In the genomic region with DNA sequence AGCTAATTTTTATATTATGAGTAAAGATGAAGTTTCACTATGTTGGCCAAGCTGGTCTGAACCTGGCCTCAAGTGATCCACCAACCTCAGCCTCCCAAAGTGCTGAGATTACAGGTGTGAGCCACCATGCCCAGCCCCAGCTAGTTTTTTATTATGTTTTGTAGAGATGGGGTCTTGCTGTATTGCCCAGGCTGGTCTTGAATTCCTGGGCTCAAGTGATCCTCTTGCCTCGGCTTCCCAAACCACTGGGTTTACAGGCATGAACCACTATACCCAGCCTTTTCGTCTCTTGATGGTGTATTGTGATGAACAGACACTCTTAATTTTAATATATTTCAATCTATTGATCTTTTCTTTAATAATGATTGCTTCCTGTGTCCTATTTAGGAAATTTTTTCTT, we compare ENCODE assay signal across 42 cellular contexts. TPM values are rescaled to one million over a fixed set of nuclear protein-coding genes. Genes with fewer than 3 reads are reported as not detected.
"Had no signal": no experiment of that assay in that cellular context is flagged by ENCODE, and none has a peak within 500 bp of the region (broad histone marks: within the 10 kb centered on the region; RNA-seq: fewer than 3 reads in every experiment).

No MANE protein-coding gene starts in this region.

- H3K36me3 ChIP-seq: adrenal gland, ascending aorta, brain microvascular endothelial cell, breast epithelium, cardiac muscle cell had no signal

- H3K27me3 ChIP-seq: adrenal gland, ascending aorta, body of pancreas, brain microvascular endothelial cell, breast epithelium, cardiac muscle cell had no signal

- H3K4me1 ChIP-seq: adrenal gland, ascending aorta, breast epithelium had no signal

- H3K36me3 Mint-ChIP-seq: brain had no signal

- H3K4me3 ChIP-seq: adrenal gland, ascending aorta, body of pancreas, breast epithelium, cardiac muscle cell had no signal

- H3K27ac Mint-ChIP-seq: activated naive CD4-positive, alpha-beta T cell treated with anti-CD3 and anti-CD28 coated beads for 36 hours; activated naive CD4-positive, alpha-beta T cell treated with anti-CD3 and anti-CD28 coated beads, Interleukin-2, amount 10 ng/mL, durations not matched to agents 7 days and 5 days; activated naive CD4-positive, alpha-beta T cell treated with anti-CD3 and anti-CD28 coated beads, Interleukin-2, amount 50 U/mL, for 24 hours; activated naive CD4-positive, alpha-beta T cell treated with anti-CD3 and anti-CD28 coated beads, Interleukin-2, amount 50 U/mL, for 72 hours; activated naive CD8-positive, alpha-beta T cell; activated naive CD8-positive, alpha-beta T cell treated with anti-CD3 and anti-CD28 coated beads for 36 hours; activated naive CD8-positive, alpha-beta T cell treated with anti-CD3 and anti-CD28 coated beads, Interleukin-2, amount 10 ng/mL, durations not matched to agents 7 days and 5 days; activated naive CD8-positive, alpha-beta T cell treated with anti-CD3 and anti-CD28 coated beads, Interleukin-2, amount 50 U/mL, for 24 hours; activated T-cell treated with anti-CD3 and anti-CD28 coated beads, Interleukin-2, amount 50 U/mL, for 72 hours; activated T-helper 1 cell treated with anti-CD3 and anti-CD28 coated beads, Interleukin-12 subunit alpha, Interleukin-12 subunit beta, Interleukin-2, Interleukin-4 antibody, amounts not matched to agents 30 ng/mL and 10 ng/mL and 1 ng/mL, durations not matched to agents 14 hours and 24 hours and 36 hours; activated T-helper 17 cell treated with anti-CD3 and anti-CD28 coated beads, Interleukin-2, amount 50 U/mL, for 72 hours; activated T-helper 2 cell treated with anti-CD3 and anti-CD28 coated beads, Interferon-gamma antibody, Interleukin-2, Interleukin-4, amounts not matched to agents 10 μg/mL and 5 μg/mL and 100 μg/mL, durations not matched to agents 14 hours and 24 hours and 36 hours; brain had no signal

- H3K27ac ChIP-seq: adrenal gland, ascending aorta, body of pancreas, brain microvascular endothelial cell, breast epithelium, cardiac muscle cell had no signal

- ATAC-seq: activated naive CD4-positive, alpha-beta T cell treated with anti-CD3 and anti-CD28 coated beads, Interleukin-2, amount 50 U/mL, for 72 hours; activated naive CD8-positive, alpha-beta T cell treated with anti-CD3 and anti-CD28 coated beads, Interleukin-2, amount 50 U/mL, for 24 hours; activated T-cell treated with anti-CD3 and anti-CD28 coated beads, Interleukin-2, amount 50 U/mL, for 4 hours; activated T-cell treated with anti-CD3 and anti-CD28 coated beads, Interleukin-2, amount 50 U/mL, for 72 hours; activated T-helper 17 cell treated with anti-CD3 and anti-CD28 coated beads, Interleukin-2, amount 50 U/mL, for 72 hours; body of pancreas had no signal

- DNase-seq: activated effector memory CD4-positive, alpha-beta T cell treated with anti-CD3 and anti-CD28 coated beads, Interleukin-2, amount 50 U/mL, for 16 hours; activated effector memory CD4-positive, alpha-beta T cell treated with Interleukin-2 at 50 U/mL for 16 hours; activated gamma-delta T cell; activated gamma-delta T cell treated with Interleukin-2 at 50 U/mL for 16 hours; activated naive CD4-positive, alpha-beta T cell; activated naive CD4-positive, alpha-beta T cell treated with anti-CD3 and anti-CD28 coated beads for 36 hours; activated naive CD4-positive, alpha-beta T cell treated with anti-CD3 and anti-CD28 coated beads, Interleukin-2, amount 10 ng/mL, durations not matched to agents 7 days and 5 days; activated naive CD4-positive, alpha-beta T cell treated with anti-CD3 and anti-CD28 coated beads, Interleukin-2, amount 50 U/mL, for 16 hours; activated naive CD4-positive, alpha-beta T cell treated with Interleukin-2 at 50 U/mL for 16 hours; activated naive CD8-positive, alpha-beta T cell treated with anti-CD3 and anti-CD28 coated beads for 36 hours; activated naive CD8-positive, alpha-beta T cell treated with anti-CD3 and anti-CD28 coated beads, Interleukin-2, amount 10 ng/mL, durations not matched to agents 7 days and 5 days; activated naive CD8-positive, alpha-beta T cell treated with anti-CD3 and anti-CD28 coated beads, Interleukin-2, amount 50 U/mL, for 24 hours; activated T-cell treated with anti-CD3 and anti-CD28 coated beads, Interleukin-2, amount 50 U/mL, for 1 hour; activated T-cell treated with anti-CD3 and anti-CD28 coated beads, Interleukin-2, amount 50 U/mL, for 4 hours; activated T-cell treated with anti-CD3 and anti-CD28 coated beads, Interleukin-2, amount 50 U/mL, for 48 hours; activated T-cell treated with anti-CD3 and anti-CD28 coated beads, Interleukin-2, amount 50 U/mL, for 72 hours; adrenal gland; amniotic stem cell; amygdala; anterior cingulate cortex; aorta; body of pancreas; brain microvascular endothelial cell; caudate nucleus; central memory CD4-positive, alpha-beta T cell; cerebellar nuclear complex had no signal

- H3K9me3 Mint-ChIP-seq: activated naive CD4-positive, alpha-beta T cell treated with anti-CD3 and anti-CD28 coated beads for 36 hours; activated naive CD4-positive, alpha-beta T cell treated with anti-CD3 and anti-CD28 coated beads, Interleukin-2, amount 10 ng/mL, durations not matched to agents 7 days and 5 days; activated naive CD4-positive, alpha-beta T cell treated with anti-CD3 and anti-CD28 coated beads, Interleukin-2, amount 50 U/mL, for 24 hours; activated naive CD4-positive, alpha-beta T cell treated with anti-CD3 and anti-CD28 coated beads, Interleukin-2, amount 50 U/mL, for 72 hours; activated naive CD8-positive, alpha-beta T cell treated with anti-CD3 and anti-CD28 coated beads for 36 hours; activated naive CD8-positive, alpha-beta T cell treated with anti-CD3 and anti-CD28 coated beads, Interleukin-2, amount 10 ng/mL, durations not matched to agents 7 days and 5 days; activated naive CD8-positive, alpha-beta T cell treated with anti-CD3 and anti-CD28 coated beads, Interleukin-2, amount 50 U/mL, for 24 hours; activated T-cell treated with anti-CD3 and anti-CD28 coated beads, Interleukin-2, amount 50 U/mL, for 4 hours; activated T-cell treated with anti-CD3 and anti-CD28 coated beads, Interleukin-2, amount 50 U/mL, for 72 hours; activated T-helper 1 cell treated with anti-CD3 and anti-CD28 coated beads, Interleukin-12 subunit alpha, Interleukin-12 subunit beta, Interleukin-2, Interleukin-4 antibody, amounts not matched to agents 30 ng/mL and 10 ng/mL and 1 ng/mL, durations not matched to agents 14 hours and 24 hours and 36 hours; activated T-helper 17 cell treated with anti-CD3 and anti-CD28 coated beads, Interleukin-2, amount 50 U/mL, for 72 hours; activated T-helper 2 cell treated with anti-CD3 and anti-CD28 coated beads, Interferon-gamma antibody, Interleukin-2, Interleukin-4, amounts not matched to agents 10 μg/mL and 5 μg/mL and 100 μg/mL, durations not matched to agents 14 hours and 24 hours and 36 hours; central memory CD8-positive, alpha-beta T cell had no signal

- FAIRE-seq: astrocyte, bronchial epithelial cell had no signal

- H3K9me3 ChIP-seq: adrenal gland, ascending aorta, body of pancreas, breast epithelium had no signal

- H3K4me3 Mint-ChIP-seq: activated naive CD4-positive, alpha-beta T cell treated with anti-CD3 and anti-CD28 coated beads for 36 hours; activated naive CD4-positive, alpha-beta T cell treated with anti-CD3 and anti-CD28 coated beads, Interleukin-2, amount 10 ng/mL, durations not matched to agents 7 days and 5 days; activated naive CD4-positive, alpha-beta T cell treated with anti-CD3 and anti-CD28 coated beads, Interleukin-2, amount 50 U/mL, for 24 hours; activated naive CD8-positive, alpha-beta T cell; activated naive CD8-positive, alpha-beta T cell treated with anti-CD3 and anti-CD28 coated beads for 36 hours; activated naive CD8-positive, alpha-beta T cell treated with anti-CD3 and anti-CD28 coated beads, Interleukin-2, amount 10 ng/mL, durations not matched to agents 7 days and 5 days; activated naive CD8-positive, alpha-beta T cell treated with anti-CD3 and anti-CD28 coated beads, Interleukin-2, amount 50 U/mL, for 24 hours; activated T-cell treated with anti-CD3 and anti-CD28 coated beads, Interleukin-2, amount 50 U/mL, for 4 hours; activated T-cell treated with anti-CD3 and anti-CD28 coated beads, Interleukin-2, amount 50 U/mL, for 72 hours; activated T-helper 1 cell treated with anti-CD3 and anti-CD28 coated beads, Interleukin-12 subunit alpha, Interleukin-12 subunit beta, Interleukin-2, Interleukin-4 antibody, amounts not matched to agents 30 ng/mL and 10 ng/mL and 1 ng/mL, durations not matched to agents 14 hours and 24 hours and 36 hours; activated T-helper 17 cell treated with anti-CD3 and anti-CD28 coated beads, Interleukin-2, amount 50 U/mL, for 72 hours; brain; central memory CD8-positive, alpha-beta T cell had no signal

- H3K27me3 Mint-ChIP-seq: activated naive CD4-positive, alpha-beta T cell treated with anti-CD3 and anti-CD28 coated beads, Interleukin-2, amount 10 ng/mL, durations not matched to agents 7 days and 5 days; activated naive CD4-positive, alpha-beta T cell treated with anti-CD3 and anti-CD28 coated beads, Interleukin-2, amount 50 U/mL, for 24 hours; activated naive CD8-positive, alpha-beta T cell; activated naive CD8-positive, alpha-beta T cell treated with anti-CD3 and anti-CD28 coated beads for 36 hours; activated naive CD8-positive, alpha-beta T cell treated with anti-CD3 and anti-CD28 coated beads, Interleukin-2, amount 10 ng/mL, durations not matched to agents 7 days and 5 days; activated naive CD8-positive, alpha-beta T cell treated with anti-CD3 and anti-CD28 coated beads, Interleukin-2, amount 50 U/mL, for 24 hours; activated T-helper 17 cell treated with anti-CD3 and anti-CD28 coated beads, Interleukin-2, amount 50 U/mL, for 72 hours; central memory CD8-positive, alpha-beta T cell had no signal

- H3K4me1 Mint-ChIP-seq: activated T-helper 17 cell treated with anti-CD3 and anti-CD28 coated beads, Interleukin-2, amount 50 U/mL, for 72 hours; brain; central memory CD8-positive, alpha-beta T cell had no signal

RNA-seq across cellular contexts. Expression of a gene that starts 17.7 kb away (rescaled TPM):
- total RNA-seq: adrenal gland, aorta, ascending aorta, astrocyte, bronchial epithelial cell, cardiac septum, cerebellum, chondrocyte had no signal
- polyA plus RNA-seq: adrenal gland, aorta had no signal
